In the genomic region with DNA sequence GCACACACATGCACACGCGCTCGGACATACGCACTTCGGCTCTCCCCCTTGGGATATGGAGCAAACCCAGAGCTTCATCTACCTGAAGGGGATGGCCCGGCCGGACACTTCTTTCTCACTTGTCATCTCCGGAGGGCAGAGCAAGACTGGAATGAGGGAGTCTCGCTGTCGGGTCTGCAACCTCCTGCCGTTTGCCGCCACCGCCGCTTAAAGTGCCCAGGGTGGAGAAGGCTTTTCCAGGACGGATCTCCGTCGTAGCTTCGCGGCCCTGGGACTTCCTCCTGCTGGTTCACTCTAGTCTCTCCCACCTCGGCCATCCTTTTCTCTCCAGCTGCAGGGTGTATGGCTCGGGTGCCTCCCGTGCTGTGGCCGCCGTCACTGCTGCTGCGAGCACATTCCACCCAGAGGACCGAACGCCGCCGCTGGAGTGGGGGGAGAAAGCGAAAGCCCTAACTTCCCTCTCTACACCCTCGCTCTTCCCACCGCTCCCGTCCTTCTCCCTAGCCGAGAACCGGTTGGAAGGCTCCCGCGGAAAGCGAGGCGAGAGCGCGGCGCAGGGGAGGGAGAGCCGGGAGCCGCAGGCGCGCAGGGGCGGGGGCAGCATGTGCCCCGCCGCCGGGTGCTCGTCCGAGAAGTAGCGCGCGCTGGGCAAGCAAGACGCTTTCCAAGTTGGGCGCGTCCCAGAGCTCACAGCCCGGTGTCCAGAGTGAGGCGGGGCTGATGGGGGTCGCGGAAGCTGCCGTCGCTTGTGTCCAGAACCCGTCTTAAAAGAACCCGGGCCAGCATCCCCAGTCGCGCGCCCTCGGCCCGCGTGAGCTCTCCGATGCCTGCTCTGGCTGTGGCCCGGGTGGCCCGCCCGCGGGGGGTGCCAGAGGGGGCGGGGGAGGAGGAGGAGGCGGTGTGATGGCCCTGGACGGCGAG, we compare ENCODE assay signal across 9 cellular contexts. TPM values are rescaled to one million over a fixed set of nuclear protein-coding genes. Genes with fewer than 3 reads are reported as not detected.
DNase-seq lines count a peak whose midpoint lies in the region; ATAC-seq and TF ChIP-seq lines count a peak whose summit lies in the region.
"Had no signal": no experiment of that assay in that cellular context is flagged by ENCODE, and none has a peak within 500 bp of the region (broad histone marks: within the 10 kb centered on the region; RNA-seq: fewer than 3 reads in every experiment).

A gene with protein sequence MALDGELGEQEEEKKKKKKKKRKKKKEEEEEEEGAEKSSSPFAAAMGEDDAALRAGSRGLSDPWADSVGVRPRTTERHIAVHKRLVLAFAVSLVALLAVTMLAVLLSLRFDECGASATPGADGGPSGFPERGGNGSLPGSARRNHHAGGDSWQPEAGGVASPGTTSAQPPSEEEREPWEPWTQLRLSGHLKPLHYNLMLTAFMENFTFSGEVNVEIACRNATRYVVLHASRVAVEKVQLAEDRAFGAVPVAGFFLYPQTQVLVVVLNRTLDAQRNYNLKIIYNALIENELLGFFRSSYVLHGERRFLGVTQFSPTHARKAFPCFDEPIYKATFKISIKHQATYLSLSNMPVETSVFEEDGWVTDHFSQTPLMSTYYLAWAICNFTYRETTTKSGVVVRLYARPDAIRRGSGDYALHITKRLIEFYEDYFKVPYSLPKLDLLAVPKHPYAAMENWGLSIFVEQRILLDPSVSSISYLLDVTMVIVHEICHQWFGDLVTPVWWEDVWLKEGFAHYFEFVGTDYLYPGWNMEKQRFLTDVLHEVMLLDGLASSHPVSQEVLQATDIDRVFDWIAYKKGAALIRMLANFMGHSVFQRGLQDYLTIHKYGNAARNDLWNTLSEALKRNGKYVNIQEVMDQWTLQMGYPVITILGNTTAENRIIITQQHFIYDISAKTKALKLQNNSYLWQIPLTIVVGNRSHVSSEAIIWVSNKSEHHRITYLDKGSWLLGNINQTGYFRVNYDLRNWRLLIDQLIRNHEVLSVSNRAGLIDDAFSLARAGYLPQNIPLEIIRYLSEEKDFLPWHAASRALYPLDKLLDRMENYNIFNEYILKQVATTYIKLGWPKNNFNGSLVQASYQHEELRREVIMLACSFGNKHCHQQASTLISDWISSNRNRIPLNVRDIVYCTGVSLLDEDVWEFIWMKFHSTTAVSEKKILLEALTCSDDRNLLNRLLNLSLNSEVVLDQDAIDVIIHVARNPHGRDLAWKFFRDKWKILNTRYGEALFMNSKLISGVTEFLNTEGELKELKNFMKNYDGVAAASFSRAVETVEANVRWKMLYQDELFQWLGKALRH (plus strand): TSS at position 630 of the 921 bp plus-strand sequence. CDS start 274 bp downstream, at position 904.

- no peaks in the 10 kb centered on the region for H3K36me3 Mint-ChIP-seq in T-helper 17 cell (ENCODE audit: low read depth)

- peaks cover 83% of the 10 kb centered on the region for H3K27me3 ChIP-seq in gastroesophageal sphincter
- H3K27me3 ChIP-seq in neuron (ENCODE audit: insufficient read depth, low read length), result peaks cover 10% of the 10 kb centered on the region

- H3K4me3 ChIP-seq in gastroesophageal sphincter (peak within 1 kb of the TSS; percentile 26 to 59), neuron (ENCODE audit: low read length) (peak within 1 kb of the TSS; percentile 64)

- no peak for TF ChIP-seq POLR2A in gastroesophageal sphincter (IDR thresholded peaks at IDR 0.05)

- H3K27ac ChIP-seq in 22Rv1 (peak within 1 kb of the TSS; percentile 70), gastroesophageal sphincter (peak within 1 kb of the TSS in 3 of 4 donors; percentile 35 to 64 (median 46))

- H3K4me1 ChIP-seq in gastroesophageal sphincter (peaks cover 0 to 30% (median 12%) of the 10 kb centered on the region in 3 donors), neuron (ENCODE audit: insufficient read depth, low read length) (peaks cover 14% of the 10 kb centered on the region)

- peaks cover 42% of the 10 kb centered on the region for H3K27me3 Mint-ChIP-seq in T-helper 17 cell

- H3K4me3 Mint-ChIP-seq in T-helper 17 cell, result peak within 1 kb of the TSS; percentile 51

- no peaks in the 10 kb centered on the region for H3K9me3 ChIP-seq in T-helper 17 cell (ENCODE audit: control insufficient read depth, low read length, poor library complexity, severe bottlenecking)
- H3K9me3 ChIP-seq in gastroesophageal sphincter, result no peaks in the 10 kb centered on the region
- H3K9me3 ChIP-seq in neuron (ENCODE audit: low read length), result no peaks in the 10 kb centered on the region

- TF ChIP-seq CTCF in 22Rv1 (IDR thresholded peaks at IDR 0.05) (no peak), GM13976 (IDR thresholded peaks at IDR 0.05; ENCODE audit: borderline replicate concordance, control extremely low read depth, extremely low read depth, insufficient read depth, missing control alignments) (no peak), gastroesophageal sphincter (IDR thresholded peaks at IDR 0.05) (no peak)

- in situ Hi-C loops in GM13976 (cut with MboI; ENCODE audit: low sequenced_read_pairs, unreplicated experiment), result no loop called here

- DNase-seq in GM13976 (ENCODE audit: low spot score) (peak; percentile 36), T-helper 17 cell (no peak), SKM-1 treated with dmso at 0.1 percent for 144 hours (lab: John Stamatoyannopoulos, UW; ENCODE audit: unreplicated experiment) (no peak)

- ATAC-seq in T-helper 17 cell (no peak), gastroesophageal sphincter (peak; percentile 55), HG03108 (IDR thresholded peaks at IDR 0.05; ENCODE audit: unreplicated experiment) (no peak), GM19328 (IDR thresholded peaks at IDR 0.05; ENCODE audit: unreplicated experiment) (no peak)

- H3K4me1 Mint-ChIP-seq in T-helper 17 cell, result no peaks in the 10 kb centered on the region

- peak within 1 kb of the TSS; percentile 91 for H2AFZ ChIP-seq in neuron (ENCODE audit: low read depth, low read length)

- H3K27ac Mint-ChIP-seq in T-helper 17 cell, result no peak within 1 kb of the TSS
- H3K27ac Mint-ChIP-seq: activated naive CD4-positive, alpha-beta T cell treated with anti-CD3 and anti-CD28 coated beads, Interleukin-2, amount 50 U/mL, for 72 hours had no signal

- TF ChIP-seq EP300 in gastroesophageal sphincter (IDR thresholded peaks at IDR 0.05), result no peak

- H3K36me3 ChIP-seq in gastroesophageal sphincter (no peaks in the 10 kb centered on the region), neuron (ENCODE audit: insufficient read depth, low read length) (no peaks in the 10 kb centered on the region)

- WGBS in gastroesophageal sphincter (ENCODE audit: low coverage in 1 of 2), 2 donors, result 0 to 2% methylated on average over 8 to 15 of the region's 81 CpGs

RNA-seq across cellular contexts. Expression of the gene that starts here (rescaled TPM):
- total RNA-seq in T-helper 17 cell (under 1 TPM in 1 of 2 donors, not detected in 1; 0.26 TPM), gastroesophageal sphincter (1 to 10 TPM in 2 of 4 donors, under 1 TPM in 2; 0.74 to 2.3 (median 1.0) TPM)
- total RNA-seq: activated naive CD4-positive, alpha-beta T cell treated with anti-CD3 and anti-CD28 coated beads, Interleukin-2, amount 50 U/mL, for 72 hours had no signal
